13 cellular contexts compared by ENCODE assay signal in the genomic region with DNA sequence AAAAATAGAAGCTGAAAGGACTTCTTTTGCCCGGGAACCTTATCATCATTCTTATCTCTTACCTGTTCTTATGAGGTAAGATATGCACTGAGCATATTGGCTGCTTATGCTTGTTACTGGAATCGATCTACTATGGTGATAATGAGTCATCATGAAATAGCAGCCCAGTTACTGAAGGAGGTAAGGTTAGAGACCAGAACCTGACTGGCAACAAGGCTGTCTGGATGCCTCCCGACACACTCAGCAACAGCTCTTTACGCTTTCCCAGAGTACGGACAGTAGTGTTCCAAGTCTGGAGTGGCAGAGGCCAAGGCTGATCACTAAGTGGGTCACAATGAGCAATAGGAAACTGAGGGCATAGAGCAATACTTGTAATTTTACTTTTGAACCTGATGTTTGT.
A peak's percentile ranks its signal among the peaks of the same experiment; 100 is the strongest.
DNase-seq lines count a peak whose midpoint lies in the region; FAIRE-seq and TF ChIP-seq lines count a peak whose summit lies in the region.
"Had no signal": no experiment of that assay in that cellular context is flagged by ENCODE, and none has a peak within 500 bp of the region (broad histone marks: within the 10 kb centered on the region; RNA-seq: fewer than 3 reads in every experiment).

No MANE protein-coding gene starts in this region.

- intact Hi-C loops in Caco-2 (cut with micrococcal nuclease; ENCODE audit: unreplicated experiment) (no loop called here), transverse colon (cut with DNase I; ENCODE audit: low total_unique reads) (no loop called here)

- POLR2A ChIA-PET in Caco-2 (lab: Charles Lee): no interaction called here

- no peaks in the 10 kb centered on the region for H3K36me3 Mint-ChIP-seq in Caco-2 (ENCODE audit: insufficient read depth, unreplicated experiment)
- H3K36me3 Mint-ChIP-seq in neural progenitor cell: no peaks in the 10 kb centered on the region

- peaks cover 3% of the 10 kb centered on the region for H3K27me3 Mint-ChIP-seq in Caco-2 (ENCODE audit: insufficient read depth, unreplicated experiment)
- H3K27me3 Mint-ChIP-seq in neural progenitor cell (ENCODE audit: insufficient read depth, low read depth): no peaks in the 10 kb centered on the region

- no peak overlapping the region for H3K4me2 ChIP-seq in neural progenitor cell

- no peak for FAIRE-seq in bronchial epithelial cell (lab: Jason Lieb, UNC)

- no peak overlapping the region for H3K4me3 ChIP-seq in Caco-2 (ENCODE audit: low read depth, low read length)
- peak overlapping the region; percentile 17; the same call in 1 of the 2 replicates for H3K4me3 ChIP-seq in LNCaP clone FGC (ENCODE audit: low read depth, low read length)
- H3K4me3 ChIP-seq in bronchial epithelial cell (ENCODE audit: low read depth, low read length): no peak overlapping the region
- H3K4me3 ChIP-seq in neural progenitor cell: no peak overlapping the region
- H3K4me3 ChIP-seq in transverse colon: no peak overlapping the region
- H3K4me3 ChIP-seq: SK-N-MC had no signal

- H3K27me3 ChIP-seq in Caco-2 (replicated peaks; ENCODE audit: control insufficient read depth, insufficient read depth, low read length) (no peaks in the 10 kb centered on the region), bronchial epithelial cell (ENCODE audit: control insufficient read depth, insufficient read depth, low read length) (no peaks in the 10 kb centered on the region), neural progenitor cell (no peaks in the 10 kb centered on the region), transverse colon (no peaks in the 10 kb centered on the region)

- WGBS in transverse colon (ENCODE audit: low coverage in 1 of 2), 2 donors: 39 to 42% methylated on average over 2 to 5 of the region's 5 CpGs

- no peaks in the 10 kb centered on the region for H3K79me2 ChIP-seq in neural progenitor cell (ENCODE audit: low read depth)

- no peak for TF ChIP-seq POLR2A in transverse colon (IDR thresholded peaks at IDR 0.05)

- H3K4me1 Mint-ChIP-seq in Caco-2 (ENCODE audit: low read depth, unreplicated experiment) (no peaks in the 10 kb centered on the region), neural progenitor cell (peaks cover 11% of the 10 kb centered on the region)

- DNase-seq in Caco-2: peak in 1 of 2 experiments; percentile 8
- DNase-seq in LNCaP clone FGC (ENCODE audit: low read depth): peak; percentile 78
- DNase-seq in bronchial epithelial cell (ENCODE audit: low read depth): peak; percentile 61
- no peak for DNase-seq in neural progenitor cell (ENCODE audit: low spot score)
- DNase-seq in NCI-H2107 treated with DMSO at 0.1 percent for 48 hours (lab: John Stamatoyannopoulos, UW; ENCODE audit: unreplicated experiment): no peak
- no peak for DNase-seq in stimulated activated CD4-positive, alpha-beta T cell treated with anti-CD3 and anti-CD28 coated beads, Interleukin-12 subunit alpha, Interleukin-12 subunit beta, amount 100 ng/mL, for 4 hours
- DNase-seq in activated naive CD4-positive, alpha-beta T cell (lab: John Stamatoyannopoulos, UW): no peak
- DNase-seq in transverse colon: no peak
- DNase-seq: activated CD4-positive, CD25-positive, alpha-beta regulatory T cell; NCI-H187 treated with DMSO at 0.1 percent for 48 hours; retina; stimulated activated naive CD4-positive, alpha-beta T cell had no signal

- no peak overlapping the region for H3K9ac ChIP-seq in neural progenitor cell

- no TSS peak for BruUV-seq in Caco-2 (replicated peaks; lab: Mats Ljungman, UMichigan)

- H3K36me3 ChIP-seq in Caco-2 (ENCODE audit: control insufficient read depth, insufficient read depth, low read length) (no peaks in the 10 kb centered on the region), bronchial epithelial cell (ENCODE audit: control insufficient read depth, insufficient read depth, low read length) (no peaks in the 10 kb centered on the region), neural progenitor cell (no peaks in the 10 kb centered on the region), transverse colon (no peaks in the 10 kb centered on the region)

- H3K9me3 ChIP-seq in Caco-2 (no peaks in the 10 kb centered on the region), neural progenitor cell (ENCODE audit: low read depth) (no peaks in the 10 kb centered on the region), transverse colon (no peaks in the 10 kb centered on the region)

- H3K4me3 Mint-ChIP-seq in Caco-2 (ENCODE audit: unreplicated experiment) (peak overlapping the region; percentile 5), neural progenitor cell (no peak overlapping the region)

- no peak overlapping the region for H2AFZ ChIP-seq in neural progenitor cell (replicated peaks)

- CTCF ChIA-PET in Caco-2 (lab: Charles Lee): no interaction called here

- TF ChIP-seq CTCF in Caco-2 (IDR thresholded peaks at IDR 0.05; ENCODE audit: insufficient read depth in 1 of 2, low read depth in 1 of 2, low read length in 1 of 2, severe bottlenecking in 1 of 2, unreplicated experiment in 1 of 2): no peak
- TF ChIP-seq CTCF in LNCaP clone FGC (IDR thresholded peaks at IDR 0.05; ENCODE audit: control insufficient read depth, extremely low read depth, insufficient read depth): no peak
- no peak for TF ChIP-seq CTCF in bronchial epithelial cell (IDR thresholded peaks at IDR 0.05; ENCODE audit: insufficient read depth, low read length, severe bottlenecking)
- TF ChIP-seq CTCF in neural progenitor cell (IDR thresholded peaks at IDR 0.05): no peak
- no peak for TF ChIP-seq CTCF in transverse colon (IDR thresholded peaks at IDR 0.05)

- TF ChIP-seq EP300 in transverse colon (IDR thresholded peaks at IDR 0.05; ENCODE audit: low read depth): no peak

- H3K4me1 ChIP-seq in Caco-2 (peaks cover 9% of the 10 kb centered on the region; the same call in 1 of the 2 replicates), neural progenitor cell (peaks cover 13% of the 10 kb centered on the region), transverse colon (no peaks in the 10 kb centered on the region)

- H3F3A ChIP-seq in neural progenitor cell (ENCODE audit: low read depth): no peaks in the 10 kb centered on the region

- H3K27ac ChIP-seq in neural progenitor cell (no peak overlapping the region), transverse colon (no peak overlapping the region)
- H3K27ac ChIP-seq: SK-N-MC had no signal

- H3K9me3 Mint-ChIP-seq in Caco-2 (ENCODE audit: unreplicated experiment) (no peaks in the 10 kb centered on the region), neural progenitor cell (no peaks in the 10 kb centered on the region)

- in situ Hi-C loops in transverse colon (cut with MboI; ENCODE audit: low pct_ligation_motif_present in 1 of 4, low pct_unique_long_range_greater_than_20kb in 1 of 4, low sequenced_read_pairs in 3 of 4): no loop called here

- H4K20me1 ChIP-seq in neural progenitor cell (ENCODE audit: low read depth): no peaks in the 10 kb centered on the region

- no peak overlapping the region for H3K27ac Mint-ChIP-seq in Caco-2 (ENCODE audit: unreplicated experiment)
- peak overlapping the region; percentile 8 for H3K27ac Mint-ChIP-seq in neural progenitor cell

Comparison
In these comparisons a context has a peak if more than half of its experiments do, and no peak if none do; other contexts are left out.
1. DNase-seq: peak in LNCaP clone FGC (single experiment) and bronchial epithelial cell (single experiment); none in neural progenitor cell (single experiment), NCI-H2107 treated with DMSO at 0.1 percent for 48 hours (single experiment), stimulated activated CD4-positive, alpha-beta T cell treated with anti-CD3 and anti-CD28 coated beads, Interleukin-12 subunit alpha, Interleukin-12 subunit beta, amount 100 ng/mL, for 4 hours (single experiment), activated naive CD4-positive, alpha-beta T cell (0 of 4) and transverse colon (single experiment).